In genomic region chr2:26399781-26400376, GRCh38 we compare ENCODE assay signal across 28 cellular contexts. TPM values are rescaled to one million over a fixed set of nuclear protein-coding genes. Genes with fewer than 3 reads are reported as not detected.
DNase-seq lines count a peak whose midpoint lies in the region; ATAC-seq and TF ChIP-seq lines count a peak whose summit lies in the region.
"Had no signal": no experiment of that assay in that cellular context is flagged by ENCODE, and none has a peak within 500 bp of the region (broad histone marks: within the 10 kb centered on the region; RNA-seq: fewer than 3 reads in every experiment).

No MANE protein-coding gene starts in this region.

- H3K9me3 Mint-ChIP-seq in activated naive CD8-positive, alpha-beta T cell treated with anti-CD3 and anti-CD28 coated beads, Interleukin-2, amount 50 U/mL, for 24 hours = no peaks in the 10 kb centered on the region
- H3K9me3 Mint-ChIP-seq: activated naive CD4-positive, alpha-beta T cell treated with anti-CD3 and anti-CD28 coated beads, Interleukin-2, amount 50 U/mL, for 72 hours; activated T-cell treated with anti-CD3 and anti-CD28 coated beads, Interleukin-2, amount 50 U/mL, for 72 hours; naive thymus-derived CD8-positive, alpha-beta T cell had no signal

- peak; percentile 55 for DNase-seq in DMS79 (lab: John Stamatoyannopoulos, UW)
- DNase-seq in NCI-H2171 treated with DMSO at 0.1 percent for 48 hours (lab: John Stamatoyannopoulos, UW) = peak; percentile 19
- peak; percentile 30 for DNase-seq in epithelial cell of proximal tubule (ENCODE audit: low read depth)
- no peak for DNase-seq in NCI-H82 treated with DMSO at 0.1 percent for 48 hours (lab: John Stamatoyannopoulos, UW; ENCODE audit: unreplicated experiment)
- DNase-seq in activated naive CD8-positive, alpha-beta T cell treated with anti-CD3 and anti-CD28 coated beads, Interleukin-2, amount 50 U/mL, for 24 hours = no peak
- no peak for DNase-seq in omental fat pad (ENCODE audit: low spot score)
- DNase-seq: activated CD4-positive, alpha-beta T cell treated with anti-CD3 and anti-CD28 coated beads for 36 hours; activated CD8-positive, alpha-beta memory T cell treated with anti-CD3 and anti-CD28 coated beads for 24 hours; activated T-cell treated with anti-CD3 and anti-CD28 coated beads, Interleukin-2, amount 50 U/mL, for 72 hours; central memory CD4-positive, alpha-beta T cell; dorsolateral prefrontal cortex; heart left ventricle; left ventricle myocardium inferior; naive thymus-derived CD8-positive, alpha-beta T cell; NCI-H1105 treated with DMSO at 0.1 percent for 48 hours; NCI-H446; ovary; right cardiac atrium; stimulated activated CD4-positive, alpha-beta T cell treated with anti-CD3 and anti-CD28 coated beads, Interleukin-15, amount 100 ng/mL, for 24 hours; T-helper 1 cell; trophoblast cell had no signal

- H3K4me3 Mint-ChIP-seq in activated naive CD8-positive, alpha-beta T cell treated with anti-CD3 and anti-CD28 coated beads, Interleukin-2, amount 50 U/mL, for 24 hours = no peak overlapping the region
- H3K4me3 Mint-ChIP-seq: activated CD4-positive, alpha-beta T cell treated with anti-CD3 and anti-CD28 coated beads for 36 hours; activated T-cell treated with anti-CD3 and anti-CD28 coated beads, Interleukin-2, amount 50 U/mL, for 72 hours; naive thymus-derived CD8-positive, alpha-beta T cell had no signal

- no peak for TF ChIP-seq CTCF in epithelial cell of proximal tubule (conservative IDR thresholded peaks at IDR 0.05; ENCODE audit: low read depth, low read length)
- no peak for TF ChIP-seq CTCF in omental fat pad (IDR thresholded peaks at IDR 0.05)

- no peak overlapping the region for H3K4me3 ChIP-seq in epithelial cell of proximal tubule (ENCODE audit: low read depth, low read length)
- H3K4me3 ChIP-seq: ascending aorta, dorsolateral prefrontal cortex, heart left ventricle, left ventricle myocardium inferior, ovary, SJSA1 had no signal

- TF ChIP-seq EP300 in Ishikawa (IDR thresholded peaks at IDR 0.05; ENCODE audit: borderline replicate concordance) = no peak

- TF ChIP-seq RAD21 in Ishikawa (IDR thresholded peaks at IDR 0.05; ENCODE audit: low read depth) = no peak

- peaks cover 11% of the 10 kb centered on the region for H3K27me3 Mint-ChIP-seq in activated naive CD8-positive, alpha-beta T cell treated with anti-CD3 and anti-CD28 coated beads, Interleukin-2, amount 50 U/mL, for 24 hours

- peaks cover 10% of the 10 kb centered on the region for H3K36me3 Mint-ChIP-seq in activated naive CD8-positive, alpha-beta T cell treated with anti-CD3 and anti-CD28 coated beads, Interleukin-2, amount 50 U/mL, for 24 hours (ENCODE audit: low read depth)
- H3K36me3 Mint-ChIP-seq: activated naive CD4-positive, alpha-beta T cell treated with anti-CD3 and anti-CD28 coated beads, Interleukin-2, amount 50 U/mL, for 72 hours had no signal

- peaks cover 26% of the 10 kb centered on the region for H3K4me1 Mint-ChIP-seq in activated naive CD8-positive, alpha-beta T cell treated with anti-CD3 and anti-CD28 coated beads, Interleukin-2, amount 50 U/mL, for 24 hours

- no peak overlapping the region for H3K27ac Mint-ChIP-seq in activated naive CD8-positive, alpha-beta T cell treated with anti-CD3 and anti-CD28 coated beads, Interleukin-2, amount 50 U/mL, for 24 hours
- H3K27ac Mint-ChIP-seq: activated CD4-positive, alpha-beta T cell treated with anti-CD3 and anti-CD28 coated beads for 36 hours; activated naive CD4-positive, alpha-beta T cell treated with anti-CD3 and anti-CD28 coated beads, Interleukin-2, amount 50 U/mL, for 72 hours; activated T-cell treated with anti-CD3 and anti-CD28 coated beads, Interleukin-2, amount 50 U/mL, for 72 hours had no signal

- no peak for ATAC-seq in activated naive CD8-positive, alpha-beta T cell treated with anti-CD3 and anti-CD28 coated beads, Interleukin-2, amount 50 U/mL, for 24 hours
- no peak for ATAC-seq in omental fat pad (ENCODE audit: low FRiP score)
- ATAC-seq in HG03175 (IDR thresholded peaks at IDR 0.05; ENCODE audit: unreplicated experiment) = no peak
- ATAC-seq: activated CD4-positive, alpha-beta T cell treated with anti-CD3 and anti-CD28 coated beads for 36 hours; activated naive CD4-positive, alpha-beta T cell treated with anti-CD3 and anti-CD28 coated beads, Interleukin-2, amount 50 U/mL, for 72 hours; activated T-cell treated with anti-CD3 and anti-CD28 coated beads, Interleukin-2, amount 50 U/mL, for 72 hours; heart left ventricle; naive thymus-derived CD8-positive, alpha-beta T cell; right cardiac atrium had no signal

TF ChIP-seq in Ishikawa, 13 proteins besides CTCF, POLR2A, EP300 and RAD21:
- TF ChIP-seq FOXM1 (IDR thresholded peaks at IDR 0.05; ENCODE audit: borderline replicate concordance, low read depth) (no peak), TCF12 (IDR thresholded peaks at IDR 0.05; ENCODE audit: low read depth) (peak; percentile 32; the same call in 1 of the 2 replicates), USF1 (IDR thresholded peaks at IDR 0.05) (no peak)

RNA-seq across cellular contexts. Expression of gene DRC1, which starts 1.8 kb away (rescaled TPM):
- total RNA-seq in epithelial cell of proximal tubule (not detected in 2 replicates), omental fat pad (not detected)
- total RNA-seq: activated CD4-positive, alpha-beta T cell treated with anti-CD3 and anti-CD28 coated beads for 36 hours; activated naive CD4-positive, alpha-beta T cell treated with anti-CD3 and anti-CD28 coated beads, Interleukin-2, amount 50 U/mL, for 72 hours; ascending aorta; fibroblast of villous mesenchyme; HT-29; left ventricle myocardium inferior; naive thymus-derived CD8-positive, alpha-beta T cell; right cardiac atrium; SJSA1 had no signal

RNA-seq across cellular contexts. Expression of gene ADGRF3, which starts 53.3 kb away (rescaled TPM):
- total RNA-seq in epithelial cell of proximal tubule = 0.69 TPM in 1 of 2 replicates, not detected in the other
- under 1 TPM in 1 of 4 donors, not detected in 3; 0.09 TPM for total RNA-seq in omental fat pad
- total RNA-seq: ascending aorta, left ventricle myocardium inferior had no signal

RNA-seq across cellular contexts. Expression of gene SELENOI, which starts 53.9 kb away (rescaled TPM):
- 19.3 and 27.1 TPM in 2 replicates for total RNA-seq in epithelial cell of proximal tubule
- total RNA-seq in omental fat pad = 10 to 100 TPM in 2 of 4 donors, 1 to 10 TPM in 2; 8.3 to 26.3 (median 14.0) TPM

Comparison
In these comparisons a context has a peak if more than half of its experiments do, and no peak if none do; other contexts are left out.
1. DNase-seq: peak in DMS79 (single experiment), NCI-H2171 treated with DMSO at 0.1 percent for 48 hours (single experiment) and epithelial cell of proximal tubule (single experiment); none in NCI-H82 treated with DMSO at 0.1 percent for 48 hours (single experiment), activated naive CD8-positive, alpha-beta T cell treated with anti-CD3 and anti-CD28 coated beads, Interleukin-2, amount 50 U/mL, for 24 hours (single experiment) and omental fat pad (single experiment).